In the genomic region with DNA sequence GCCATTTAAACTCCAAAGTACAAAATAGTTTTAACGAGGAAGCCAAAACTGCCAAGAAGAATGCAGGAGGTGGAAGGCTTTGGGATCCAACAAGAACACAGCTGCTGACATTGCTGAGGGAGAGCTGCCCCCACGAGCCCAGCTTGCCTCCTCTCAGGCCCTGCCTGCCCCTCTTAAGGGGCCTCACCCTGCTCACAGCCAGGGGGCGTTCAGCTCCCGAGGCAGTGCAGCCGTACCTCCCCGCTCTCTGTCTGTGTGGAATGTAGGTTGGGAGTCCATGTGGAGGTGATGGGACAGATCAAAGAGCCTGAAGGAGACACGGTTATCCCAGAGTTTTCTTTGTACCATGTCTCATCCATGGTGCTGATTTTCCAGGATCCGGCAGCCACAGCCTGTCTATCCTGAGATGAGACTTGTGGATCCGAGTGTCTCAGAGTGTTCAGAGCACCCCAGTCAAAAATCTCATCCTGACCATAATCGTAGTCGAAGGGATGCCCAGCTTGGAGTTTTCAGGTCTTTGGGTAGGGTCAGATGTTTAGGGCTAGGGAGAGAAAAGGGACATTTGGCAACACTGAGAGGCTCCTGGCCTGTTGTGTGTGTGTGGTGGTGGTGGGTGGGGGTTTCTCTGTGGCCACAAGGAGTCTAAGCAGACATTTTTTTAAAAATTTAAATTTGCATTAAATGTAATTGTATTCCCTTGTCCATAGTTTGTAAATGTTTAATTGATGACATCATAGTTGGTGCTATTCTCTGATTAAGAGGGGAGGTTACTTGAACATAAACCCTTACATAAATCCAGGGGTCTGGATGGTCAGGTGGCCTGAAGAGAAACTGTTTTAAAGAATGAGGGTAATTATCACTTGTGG, we compare ENCODE assay signal across 12 cellular contexts.
DNase-seq lines count a peak whose midpoint lies in the region; TF ChIP-seq lines count a peak whose summit lies in the region.
"Had no signal": no experiment of that assay in that cellular context is flagged by ENCODE, and none has a peak within 500 bp of the region (broad histone marks: within the 10 kb centered on the region; RNA-seq: fewer than 3 reads in every experiment).

No MANE protein-coding gene starts in this region.

- no peaks in the 10 kb centered on the region for H3K27me3 Mint-ChIP-seq in activated T-helper 1 cell treated with anti-CD3 and anti-CD28 coated beads, Interleukin-12 subunit alpha, Interleukin-12 subunit beta, Interleukin-2, Interleukin-4 antibody, amounts not matched to agents 30 ng/mL and 10 ng/mL and 1 ng/mL, durations not matched to agents 14 hours and 24 hours and 36 hours (ENCODE audit: insufficient read depth)

- intact Hi-C loops in activated T-helper 1 cell treated with anti-CD3 and anti-CD28 coated beads, Interleukin-12 subunit alpha, Interleukin-12 subunit beta, Interleukin-2, Interleukin-4 antibody, amounts not matched to agents 30 ng/mL and 10 ng/mL and 1 ng/mL, durations not matched to agents 14 hours and 24 hours and 36 hours (cut with micrococcal nuclease), result no loop called here

- H3K4me1 Mint-ChIP-seq in activated T-helper 1 cell treated with anti-CD3 and anti-CD28 coated beads, Interleukin-12 subunit alpha, Interleukin-12 subunit beta, Interleukin-2, Interleukin-4 antibody, amounts not matched to agents 30 ng/mL and 10 ng/mL and 1 ng/mL, durations not matched to agents 14 hours and 24 hours and 36 hours (ENCODE audit: low read depth), result peaks cover 89% of the 10 kb centered on the region

- H3K27ac Mint-ChIP-seq in activated T-helper 1 cell treated with anti-CD3 and anti-CD28 coated beads, Interleukin-12 subunit alpha, Interleukin-12 subunit beta, Interleukin-2, Interleukin-4 antibody, amounts not matched to agents 30 ng/mL and 10 ng/mL and 1 ng/mL, durations not matched to agents 14 hours and 24 hours and 36 hours, result peak overlapping the region; percentile 97

- DNase-seq in DMS 273 (lab: John Stamatoyannopoulos, UW; ENCODE audit: unreplicated experiment), result peak; percentile 51
- no peak for DNase-seq in DMS 273 treated with DMSO at 0.1 percent for 48 hours (lab: John Stamatoyannopoulos, UW)
- DNase-seq in HFF-Myc (ENCODE audit: extremely low read depth, low read depth), result no peak
- no peak for DNase-seq in activated T-helper 1 cell treated with anti-CD3 and anti-CD28 coated beads, Interleukin-12 subunit alpha, Interleukin-12 subunit beta, Interleukin-2, Interleukin-4 antibody, amounts not matched to agents 30 ng/mL and 10 ng/mL and 1 ng/mL, durations not matched to agents 14 hours and 24 hours and 36 hours (ENCODE audit: low spot score)
- DNase-seq in left kidney (ENCODE audit: low read depth, low spot score), result peak; percentile 41
- DNase-seq in cerebellar cortex (ENCODE audit: low spot score), result no peak
- no peak for DNase-seq in NCI-H510A treated with DMSO at 0.1 percent for 48 hours (lab: John Stamatoyannopoulos, UW)
- DNase-seq in occipital lobe (lab: John Stamatoyannopoulos, UW), result no peak
- DNase-seq: central memory CD4-positive, alpha-beta T cell; DMS79; GOT3; posterior cingulate gyrus had no signal

- H3K4me3 ChIP-seq in HFF-Myc (replicated peaks; ENCODE audit: low read depth, low read length), result no peak overlapping the region

- H3K9me3 Mint-ChIP-seq in activated T-helper 1 cell treated with anti-CD3 and anti-CD28 coated beads, Interleukin-12 subunit alpha, Interleukin-12 subunit beta, Interleukin-2, Interleukin-4 antibody, amounts not matched to agents 30 ng/mL and 10 ng/mL and 1 ng/mL, durations not matched to agents 14 hours and 24 hours and 36 hours, result no peaks in the 10 kb centered on the region

- H3K36me3 Mint-ChIP-seq in activated T-helper 1 cell treated with anti-CD3 and anti-CD28 coated beads, Interleukin-12 subunit alpha, Interleukin-12 subunit beta, Interleukin-2, Interleukin-4 antibody, amounts not matched to agents 30 ng/mL and 10 ng/mL and 1 ng/mL, durations not matched to agents 14 hours and 24 hours and 36 hours (ENCODE audit: low read depth), result peaks cover 57% of the 10 kb centered on the region

- peak overlapping the region; percentile 15 for H3K4me3 Mint-ChIP-seq in activated T-helper 1 cell treated with anti-CD3 and anti-CD28 coated beads, Interleukin-12 subunit alpha, Interleukin-12 subunit beta, Interleukin-2, Interleukin-4 antibody, amounts not matched to agents 30 ng/mL and 10 ng/mL and 1 ng/mL, durations not matched to agents 14 hours and 24 hours and 36 hours

- peak; percentile 54 for TF ChIP-seq CTCF in HFF-Myc (IDR thresholded peaks at IDR 0.05; ENCODE audit: low read depth, low read length, missing control alignments)

Comparison
In these comparisons a context has a peak if more than half of its experiments do, and no peak if none do; other contexts are left out.
1. DNase-seq: peak in DMS 273 (single experiment) and left kidney (single experiment); none in DMS 273 treated with DMSO at 0.1 percent for 48 hours (single experiment), HFF-Myc (single experiment), activated T-helper 1 cell treated with anti-CD3 and anti-CD28 coated beads, Interleukin-12 subunit alpha, Interleukin-12 subunit beta, Interleukin-2, Interleukin-4 antibody, amounts not matched to agents 30 ng/mL and 10 ng/mL and 1 ng/mL, durations not matched to agents 14 hours and 24 hours and 36 hours (single experiment), cerebellar cortex (single experiment), NCI-H510A treated with DMSO at 0.1 percent for 48 hours (single experiment) and occipital lobe (single experiment).